1 cellular context compared by ENCODE assay signal in the genomic region with DNA sequence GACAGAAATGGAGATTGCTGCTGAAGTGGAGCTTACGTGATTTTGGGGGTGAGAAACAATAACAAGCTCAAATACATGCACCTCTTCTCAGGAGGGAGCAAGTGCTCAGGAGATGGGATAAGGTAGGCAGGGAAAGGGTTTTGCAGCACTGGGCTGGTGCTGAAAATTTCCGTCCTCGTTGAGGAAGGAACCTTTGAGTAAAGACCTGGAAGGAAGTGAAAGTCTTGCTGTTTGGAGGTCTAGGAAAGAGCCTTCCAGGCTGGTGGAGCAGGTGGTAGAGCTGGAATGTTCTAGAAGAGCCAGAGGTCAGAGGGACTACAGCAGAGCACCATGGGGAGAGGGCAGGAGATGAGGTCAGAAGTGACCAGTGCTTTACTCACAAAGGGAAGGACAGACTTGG.
TF ChIP-seq lines count a peak whose summit lies in the region.

No MANE protein-coding gene starts in this region.

TF ChIP-seq in GM12878, 131 proteins besides CTCF, POLR2A, EP300 and RAD21:
- TF ChIP-seq, protein P1, sequence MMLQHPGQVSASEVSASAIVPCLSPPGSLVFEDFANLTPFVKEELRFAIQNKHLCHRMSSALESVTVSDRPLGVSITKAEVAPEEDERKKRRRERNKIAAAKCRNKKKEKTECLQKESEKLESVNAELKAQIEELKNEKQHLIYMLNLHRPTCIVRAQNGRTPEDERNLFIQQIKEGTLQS (IDR thresholded peaks at IDR 0.05; ENCODE audit: borderline replicate concordance, extremely low read depth, low read depth, low read length), result no peak
- peak; percentile 47; the same call in 1 of the 2 replicates for TF ChIP-seq SPI1 (IDR thresholded peaks at IDR 0.05; ENCODE audit: borderline replicate concordance, insufficient read depth, low read depth, low read length)
